ENCODE assay signal across 24 cellular contexts in the genomic region with DNA sequence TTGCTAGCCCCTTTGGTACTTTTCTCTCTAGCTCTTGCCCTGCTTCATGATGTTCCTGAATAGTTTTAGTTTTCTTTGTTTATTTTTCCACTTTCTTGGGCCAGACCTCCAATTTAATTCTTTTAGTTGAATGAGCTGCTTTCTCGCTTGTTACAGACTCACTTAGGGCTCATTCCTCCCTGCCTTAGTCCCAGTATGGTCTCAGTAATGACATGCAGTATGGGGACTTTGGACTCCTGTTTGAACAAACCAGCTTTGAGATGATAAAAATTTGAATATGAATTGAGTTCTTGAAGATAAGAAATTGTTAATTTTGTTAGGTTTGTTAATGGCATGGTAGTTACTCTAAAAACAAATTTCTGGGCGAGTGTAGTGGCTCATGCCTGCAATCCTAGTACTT. TPM values are rescaled to one million over a fixed set of nuclear protein-coding genes. Genes with fewer than 3 reads are reported as not detected.
DNase-seq lines count a peak whose midpoint lies in the region; ATAC-seq and TF ChIP-seq lines count a peak whose summit lies in the region.
"Had no signal": no experiment of that assay in that cellular context is flagged by ENCODE, and none has a peak within 500 bp of the region (broad histone marks: within the 10 kb centered on the region; RNA-seq: fewer than 3 reads in every experiment).

No MANE protein-coding gene starts in this region.

- CTCF ChIA-PET in MCF 10A (lab: Yijun Ruan, JAX) = interaction anchor here (0.6 kb wide), 1 partner anchor 20 kb away, joined by 3 read pairs; no protein-coding TSS in a partner anchor
- CTCF ChIA-PET in mammary epithelial cell (lab: Charles Lee; ENCODE audit: low non-redundant PET) = no interaction called here

- peaks cover 7% of the 10 kb centered on the region for H3K9me3 Mint-ChIP-seq in MCF 10A (ENCODE audit: unreplicated experiment)
- no peaks in the 10 kb centered on the region for H3K9me3 Mint-ChIP-seq in naive thymus-derived CD8-positive, alpha-beta T cell
- H3K9me3 Mint-ChIP-seq: CD8-positive, alpha-beta T cell; HFFc6 had no signal

- intact Hi-C loops in MCF 10A (cut with micrococcal nuclease) (no loop called here), breast epithelium (cut with DNase I; ENCODE audit: low total_unique reads) (no loop called here), mammary epithelial cell (cut with micrococcal nuclease) (no loop called here)

- no peak overlapping the region for H2AK5ac ChIP-seq in mesenchymal stem cell (ENCODE audit: low read length, severe bottlenecking)

- no peak overlapping the region for H2BK120ac ChIP-seq in mesenchymal stem cell (ENCODE audit: low read depth, low read length)

- H4K8ac ChIP-seq in mesenchymal stem cell (ENCODE audit: low read length) = no peak overlapping the region

- H2AFZ ChIP-seq in mammary epithelial cell (ENCODE audit: low read depth, low read length) = no peak overlapping the region
- no peak overlapping the region for H2AFZ ChIP-seq in mesenchymal stem cell (ENCODE audit: low read depth, low read length)

- dilution Hi-C loops in mammary epithelial cell (cut with HindIII; ENCODE audit: low sequenced_read_pairs) = loop anchor here (5.0 kb wide), 1 partner anchor 94 kb away; no protein-coding TSS in a partner anchor

- no peak overlapping the region for H4K91ac ChIP-seq in mesenchymal stem cell (ENCODE audit: low read length)

- no peak overlapping the region for H3K4ac ChIP-seq in mesenchymal stem cell (ENCODE audit: low read depth in 1 of 2, low read length in 2 of 2)

- no TSS peak for BruUV-seq in MCF 10A (replicated peaks; lab: Mats Ljungman, UMichigan)
- BruUV-seq in mammary epithelial cell (replicated peaks; lab: Mats Ljungman, UMichigan) = no TSS peak

- no peaks in the 10 kb centered on the region for H3K4me1 ChIP-seq in breast epithelium
- H3K4me1 ChIP-seq in mammary epithelial cell (ENCODE audit: insufficient read depth, low read length) = peaks cover 36% of the 10 kb centered on the region
- H3K4me1 ChIP-seq in mesenchymal stem cell (ENCODE audit: control insufficient read depth, insufficient read depth, low read depth, low read length) = peaks cover 3% of the 10 kb centered on the region

- H2BK12ac ChIP-seq in mesenchymal stem cell (ENCODE audit: low read length in 2 of 2) = no peak overlapping the region

- H3K36me3 ChIP-seq in breast epithelium = no peaks in the 10 kb centered on the region
- H3K36me3 ChIP-seq in mammary epithelial cell (ENCODE audit: insufficient read depth, low read length) = no peaks in the 10 kb centered on the region
- H3K36me3 ChIP-seq in mesenchymal stem cell (ENCODE audit: control insufficient read depth in 1 of 2, insufficient read depth in 2 of 2, low read depth in 1 of 2, low read length in 2 of 2) = no peaks in the 10 kb centered on the region

- no peak for ATAC-seq in naive thymus-derived CD8-positive, alpha-beta T cell
- no peak for ATAC-seq in GM18870 (IDR thresholded peaks at IDR 0.05; ENCODE audit: unreplicated experiment)
- ATAC-seq: CD8-positive, alpha-beta T cell; HepG2 had no signal

- POLR2A ChIA-PET in MCF 10A (lab: Yijun Ruan, JAX) = interaction anchor here (0.9 to 7.7 kb wide), 18 partner anchors 8 to 112 kb away, joined by 3 to 74 read pairs (median 6); no protein-coding TSS in a partner anchor
- POLR2A ChIA-PET in naive thymus-derived CD8-positive, alpha-beta T cell (lab: Charles Lee) = no interaction called here

- peaks cover 7% of the 10 kb centered on the region for H3K36me3 Mint-ChIP-seq in MCF 10A (ENCODE audit: insufficient read depth, unreplicated experiment)
- no peaks in the 10 kb centered on the region for H3K36me3 Mint-ChIP-seq in naive thymus-derived CD8-positive, alpha-beta T cell
- H3K36me3 Mint-ChIP-seq: CD8-positive, alpha-beta T cell had no signal

- no peak overlapping the region for H3K18ac ChIP-seq in mesenchymal stem cell (ENCODE audit: low read depth in 1 of 2, low read length in 2 of 2)

- no peak for DNase-seq in MCF 10A (ENCODE audit: unreplicated experiment)
- DNase-seq in breast epithelium (ENCODE audit: low spot score in 2 of 2) = no peak
- no peak for DNase-seq in mammary epithelial cell
- DNase-seq in mesenchymal stem cell = no peak
- no peak for DNase-seq in naive thymus-derived CD8-positive, alpha-beta T cell
- DNase-seq in NCI-H146 treated with DMSO at 0.1 percent for 48 hours (lab: John Stamatoyannopoulos, UW; ENCODE audit: unreplicated experiment) = no peak
- DNase-seq: 8988T; AML-193; C1 segment of cervical spinal cord; Calu3; CD8-positive, alpha-beta T cell; H7; HFFc6; KBM-7; NCI-H1092 treated with DMSO at 0.1 percent for 48 hours; NCI-H1436 treated with DMSO at 0.1 percent for 48 hours; NCI-H2029 treated with DMSO at 0.1 percent for 48 hours; NCI-H226; NCI-H510A treated with DMSO at 0.1 percent for 48 hours; OCI-M1; Right ventricle myocardium superior had no signal

- peak overlapping the region; percentile 98 for H3K27ac Mint-ChIP-seq in MCF 10A (ENCODE audit: low read depth, unreplicated experiment)
- no peak overlapping the region for H3K27ac Mint-ChIP-seq in naive thymus-derived CD8-positive, alpha-beta T cell
- H3K27ac Mint-ChIP-seq: CD8-positive, alpha-beta T cell; HFFc6 had no signal

- H4K20me1 ChIP-seq in mammary epithelial cell (ENCODE audit: insufficient read depth, low read length) = no peaks in the 10 kb centered on the region

- WGBS in mammary epithelial cell (ENCODE audit: low coverage, missing lambda C conversion rate) = 97% methylated on average over 2 of the region's 2 CpGs
- 60% methylated on average over 2 of the region's 2 CpGs for WGBS in mesenchymal stem cell

- in situ Hi-C loops in mammary epithelial cell (cut with MboI; ENCODE audit: low sequenced_read_pairs in 2 of 2) = no loop called here

- TF ChIP-seq CTCF in MCF 10A (IDR thresholded peaks at IDR 0.05; ENCODE audit: unreplicated experiment) (no peak), breast epithelium (IDR thresholded peaks at IDR 0.05) (no peak), mammary epithelial cell (conservative IDR thresholded peaks at IDR 0.05 in 1 of 2, IDR thresholded peaks at IDR 0.05 in 1 of 2; ENCODE audit: extremely low read depth in 1 of 2, insufficient read depth in 1 of 2, low read depth in 1 of 2, low read length in 2 of 2) (no peak)

- H3K27me3 ChIP-seq in breast epithelium = no peaks in the 10 kb centered on the region
- H3K27me3 ChIP-seq in mammary epithelial cell (ENCODE audit: insufficient read depth, low read length) = no peaks in the 10 kb centered on the region
- no peaks in the 10 kb centered on the region for H3K27me3 ChIP-seq in mesenchymal stem cell (ENCODE audit: control insufficient read depth in 1 of 2, insufficient read depth in 1 of 2, low read length in 2 of 2)

- H2BK5ac ChIP-seq in mesenchymal stem cell (ENCODE audit: low read depth, low read length, poor library complexity, severe bottlenecking) = no peak overlapping the region

- H3K27me3 Mint-ChIP-seq in MCF 10A (ENCODE audit: insufficient read depth, unreplicated experiment) = no peaks in the 10 kb centered on the region
- peaks cover 0 to 10% (median 6%) of the 10 kb centered on the region in 5 donors for H3K27me3 Mint-ChIP-seq in naive thymus-derived CD8-positive, alpha-beta T cell

- H3K9me3 ChIP-seq in breast epithelium = no peaks in the 10 kb centered on the region
- no peaks in the 10 kb centered on the region for H3K9me3 ChIP-seq in mammary epithelial cell (replicated peaks; ENCODE audit: insufficient read depth, low read length)
- no peaks in the 10 kb centered on the region for H3K9me3 ChIP-seq in mesenchymal stem cell (ENCODE audit: control insufficient read depth, low read length)

- H3K14ac ChIP-seq in mesenchymal stem cell (ENCODE audit: low read length in 2 of 2) = no peak overlapping the region

- no peaks in the 10 kb centered on the region for H3K79me1 ChIP-seq in mesenchymal stem cell (replicated peaks; ENCODE audit: low read length, poor library complexity, severe bottlenecking)

- H3K23ac ChIP-seq in mesenchymal stem cell (ENCODE audit: low read length in 2 of 2) = no peak overlapping the region

- H3K4me1 Mint-ChIP-seq in MCF 10A (ENCODE audit: insufficient read depth, unreplicated experiment) = peaks cover 65% of the 10 kb centered on the region
- peaks cover 7 to 20% (median 10%) of the 10 kb centered on the region in 4 donors for H3K4me1 Mint-ChIP-seq in naive thymus-derived CD8-positive, alpha-beta T cell

- H3K4me3 ChIP-seq in breast epithelium (no peak overlapping the region), mammary epithelial cell (replicated peaks in 1 of 3; ENCODE audit: insufficient read depth in 1 of 3, low read depth in 2 of 3, low read length in 3 of 3) (no peak overlapping the region), mesenchymal stem cell (ENCODE audit: insufficient read depth in 1 of 2, low read depth in 1 of 2, low read length in 2 of 2) (no peak overlapping the region)

- H2BK15ac ChIP-seq in mesenchymal stem cell (ENCODE audit: low read depth, poor library complexity, severe bottlenecking) = no peak overlapping the region

- no peaks in the 10 kb centered on the region for H3K79me2 ChIP-seq in mammary epithelial cell (ENCODE audit: insufficient read depth, low read length)

- H3K4me2 ChIP-seq in mammary epithelial cell (ENCODE audit: insufficient read depth, low read depth, low read length) (no peak overlapping the region), mesenchymal stem cell (ENCODE audit: low read length, poor library complexity, severe bottlenecking) (no peak overlapping the region)

- TF ChIP-seq POLR2A in breast epithelium (IDR thresholded peaks at IDR 0.05) = no peak

- H3K27ac ChIP-seq in breast epithelium = no peak overlapping the region
- peak overlapping the region; percentile 75 for H3K27ac ChIP-seq in mammary epithelial cell (ENCODE audit: insufficient read depth, low read depth, low read length)
- no peak overlapping the region for H3K27ac ChIP-seq in mesenchymal stem cell (ENCODE audit: low read length, poor library complexity, severe bottlenecking)
- H3K27ac ChIP-seq: HL-60 had no signal

- H3K9ac ChIP-seq in mammary epithelial cell (ENCODE audit: insufficient read depth, low read length) = no peak overlapping the region
- H3K9ac ChIP-seq in mesenchymal stem cell (ENCODE audit: low read length) = peak overlapping the region; percentile 9

- H3K4me3 Mint-ChIP-seq in MCF 10A (ENCODE audit: unreplicated experiment) = no peak overlapping the region
- H3K4me3 Mint-ChIP-seq in naive thymus-derived CD8-positive, alpha-beta T cell = no peak overlapping the region
- H3K4me3 Mint-ChIP-seq: CD8-positive, alpha-beta T cell; HFFc6 had no signal

RNA-seq across cellular contexts. Expression of a gene that starts 52.2 kb away (rescaled TPM):
- total RNA-seq in MCF 10A (2022) = 46.0 and 56.1 TPM in 2 replicates
- total RNA-seq in breast epithelium = 10 to 100 TPM; 59.4 to 76.7 (median 64.9) TPM
- 10 to 100 TPM; 52.7 to 75.5 TPM for total RNA-seq in mammary epithelial cell
- 80.2 TPM for polyA plus RNA-seq in mammary epithelial cell
- 109 TPM for polyA minus RNA-seq in mammary epithelial cell
- polyA plus RNA-seq in mesenchymal stem cell (2013, experiment 1 of 2) = 18.3 TPM
- polyA plus RNA-seq in mesenchymal stem cell (2013, experiment 2 of 2) = 18.1 TPM
- 10 to 100 TPM; 10.1 to 13.0 TPM for total RNA-seq in naive thymus-derived CD8-positive, alpha-beta T cell
- 10 to 100 TPM in 1 of 3 donors, 1 to 10 TPM in 2; 1.0 to 12.9 (median 5.4) TPM for polyA plus RNA-seq in naive thymus-derived CD8-positive, alpha-beta T cell
